Comparison of ENCODE assay signal across 30 cellular contexts in genomic region chr5:128506643-128507042, GRCh38. TPM values are rescaled to one million over a fixed set of nuclear protein-coding genes. Genes with fewer than 3 reads are reported as not detected.
"Had no signal": no experiment of that assay in that cellular context is flagged by ENCODE, and none has a peak within 500 bp of the region (broad histone marks: within the 10 kb centered on the region; RNA-seq: fewer than 3 reads in every experiment).

No MANE protein-coding gene starts in this region.

- H3K4me3 ChIP-seq: ascending aorta had no signal

- H3K27ac ChIP-seq: ascending aorta, VCaP had no signal

- H3K4me1 ChIP-seq: ascending aorta had no signal

- H3K27me3 ChIP-seq: ascending aorta had no signal

- DNase-seq: activated B cell treated with CpG ODN at 0.5 μM for 24 hours; activated CD4-positive, alpha-beta memory T cell treated with anti-CD3 and anti-CD28 coated beads for 36 hours; activated CD4-positive, alpha-beta T cell treated with anti-CD3 and anti-CD28 coated beads for 4 hours; activated CD4-positive, alpha-beta T cell treated with anti-CD3 and anti-CD28 coated beads, Interleukin-2, amount 10 ng/mL, durations not matched to agents 24 days and 14 days; activated CD4-positive, alpha-beta T cell treated with anti-CD3 and anti-CD28 coated beads, Interleukin-2, amount 50 U/mL, for 1 hour; activated CD4-positive, alpha-beta T cell treated with anti-CD3 and anti-CD28 coated beads, Interleukin-2, amount 50 U/mL, for 4 hours; activated CD4-positive, CD25-positive, alpha-beta regulatory T cell treated with anti-CD3 and anti-CD28 coated beads, Interleukin-2, amount 50 U/mL, for 72 hours; activated CD8-positive, alpha-beta memory T cell treated with anti-CD3 and anti-CD28 coated beads, Interleukin-2, amount 50 U/mL, for 4 hours; activated CD8-positive, alpha-beta T cell treated with anti-CD3 and anti-CD28 coated beads for 36 hours; activated effector memory CD4-positive, alpha-beta T cell treated with Interleukin-2 at 50 U/mL for 16 hours; activated gamma-delta T cell; activated naive CD4-positive, alpha-beta T cell treated with anti-CD3 and anti-CD28 coated beads, Interleukin-2, amount 10 ng/mL, durations not matched to agents 7 days and 5 days; activated naive CD4-positive, alpha-beta T cell treated with Interleukin-2 at 50 U/mL for 16 hours; activated naive CD8-positive, alpha-beta T cell treated with anti-CD3 and anti-CD28 coated beads, Interleukin-2, amount 10 ng/mL, durations not matched to agents 7 days and 5 days; activated naive CD8-positive, alpha-beta T cell treated with anti-CD3 and anti-CD28 coated beads, Interleukin-2, amount 50 U/mL, for 24 hours; activated T-cell treated with anti-CD3 and anti-CD28 coated beads, Interleukin-2, amount 50 U/mL, for 24 hours; activated T-cell treated with anti-CD3 and anti-CD28 coated beads, Interleukin-2, amount 50 U/mL, for 48 hours; amygdala; anterior cingulate cortex; caudate nucleus; cerebellar nuclear complex; T-helper 1 cell; T-helper 2 cell; T-helper 9 cell had no signal

- ATAC-seq: activated CD8-positive, alpha-beta T cell treated with anti-CD3 and anti-CD28 coated beads for 36 hours; activated naive CD8-positive, alpha-beta T cell treated with anti-CD3 and anti-CD28 coated beads, Interleukin-2, amount 50 U/mL, for 24 hours had no signal

- FAIRE-seq: bronchial epithelial cell, TTC549 had no signal

- H3K36me3 ChIP-seq: ascending aorta had no signal

- H3K9me3 ChIP-seq: ascending aorta had no signal

RNA-seq across cellular contexts. Expression of gene FBN2, which starts 31.4 kb away (rescaled TPM):
- total RNA-seq: activated B cell treated with CpG ODN at 0.5 μM for 24 hours; activated CD4-positive, alpha-beta memory T cell treated with anti-CD3 and anti-CD28 coated beads for 36 hours; activated CD4-positive, alpha-beta T cell treated with anti-CD3 and anti-CD28 coated beads, Interleukin-2, amount 10 ng/mL, durations not matched to agents 24 days and 14 days; activated CD8-positive, alpha-beta memory T cell treated with anti-CD3 and anti-CD28 coated beads for 36 hours; activated CD8-positive, alpha-beta T cell treated with anti-CD3 and anti-CD28 coated beads for 36 hours; activated T-helper 2 cell treated with anti-CD3 and anti-CD28 coated beads, Interferon-gamma antibody, Interleukin-2, Interleukin-4, amounts not matched to agents 10 μg/mL and 5 μg/mL and 100 μg/mL, durations not matched to agents 14 hours and 24 hours and 36 hours had no signal
